ENCODE assay signal across 8 cellular contexts in genomic region chr15:31489801-31490646, GRCh38.
A peak's percentile ranks its signal among the peaks of the same experiment; 100 is the strongest.
DNase-seq lines count a peak whose midpoint lies in the region; ATAC-seq and TF ChIP-seq lines count a peak whose summit lies in the region.

No MANE protein-coding gene starts in this region.

- H3K4me1 ChIP-seq in tibial artery: peaks cover 0 to 27% (median 24%) of the 10 kb centered on the region in 4 donors

- TF ChIP-seq CTCF in HFF-Myc (IDR thresholded peaks at IDR 0.05; ENCODE audit: low read depth, low read length, missing control alignments): peak; percentile 84
- peak; percentile 88 to 92 for TF ChIP-seq CTCF in tibial artery (IDR thresholded peaks at IDR 0.05)

- ATAC-seq in left colon: peak; percentile 64
- no peak for ATAC-seq in HG03439 (IDR thresholded peaks at IDR 0.05; ENCODE audit: unreplicated experiment)

- H3K9ac ChIP-seq in SK-N-MC (ENCODE audit: insufficient read length): no peak overlapping the region

- H3K9me3 ChIP-seq in SK-N-MC (ENCODE audit: low read depth, low read length) (no peaks in the 10 kb centered on the region), tibial artery (peaks cover 0 to 3% (median 0%) of the 10 kb centered on the region in 3 donors)

- DNase-seq in NCI-H1105 treated with DMSO at 0.1 percent for 48 hours (lab: John Stamatoyannopoulos, UW): peak; percentile 19
- DNase-seq in NCI-H1105 (lab: John Stamatoyannopoulos, UW): no peak
- peak; percentile 39 for DNase-seq in HFF-Myc (ENCODE audit: extremely low read depth, low read depth)
- peak; percentile 1 for DNase-seq in SK-N-MC (ENCODE audit: low read depth, low spot score)
- peak; percentile 54 to 55 for DNase-seq in cerebellar nuclear complex (lab: John Stamatoyannopoulos, UW)
- no peak for DNase-seq in left colon
- DNase-seq in tibial artery: no peak

- H3K27me3 ChIP-seq in tibial artery: no peaks in the 10 kb centered on the region

- H3K36me3 ChIP-seq in SK-N-MC (ENCODE audit: insufficient read depth, low read length) (no peaks in the 10 kb centered on the region), tibial artery (no peaks in the 10 kb centered on the region)

- H3K27ac ChIP-seq in SK-N-MC (no peak overlapping the region), tibial artery (peak overlapping the region in 1 of 2 donors; percentile 72)

- H3K4me3 ChIP-seq in HFF-Myc (replicated peaks; ENCODE audit: low read depth, low read length): no peak overlapping the region
- no peak overlapping the region for H3K4me3 ChIP-seq in SK-N-MC
- H3K4me3 ChIP-seq in tibial artery: no peak overlapping the region

- intact Hi-C loops in left colon (cut with DNase I, micrococcal nuclease) (loop anchor here (5.0 to 10.0 kb wide), 2 partner anchors 285 to 288 kb away; no protein-coding TSS in a partner anchor), tibial artery (cut with DNase I; ENCODE audit: low total_unique reads) (loop anchor here (5.0 kb wide), 2 partner anchors 53 to 273 kb away; no protein-coding TSS in a partner anchor)

Comparison
In these comparisons a context has a peak if more than half of its experiments do, and no peak if none do; other contexts are left out.
1. DNase-seq: peak in NCI-H1105 treated with DMSO at 0.1 percent for 48 hours (single experiment), HFF-Myc (single experiment), SK-N-MC (single experiment) and cerebellar nuclear complex (2 of 2); none in NCI-H1105 (single experiment), left colon (0 of 2) and tibial artery (0 of 2).